Comparison of ENCODE assay signal across 26 cellular contexts in the genomic region with DNA sequence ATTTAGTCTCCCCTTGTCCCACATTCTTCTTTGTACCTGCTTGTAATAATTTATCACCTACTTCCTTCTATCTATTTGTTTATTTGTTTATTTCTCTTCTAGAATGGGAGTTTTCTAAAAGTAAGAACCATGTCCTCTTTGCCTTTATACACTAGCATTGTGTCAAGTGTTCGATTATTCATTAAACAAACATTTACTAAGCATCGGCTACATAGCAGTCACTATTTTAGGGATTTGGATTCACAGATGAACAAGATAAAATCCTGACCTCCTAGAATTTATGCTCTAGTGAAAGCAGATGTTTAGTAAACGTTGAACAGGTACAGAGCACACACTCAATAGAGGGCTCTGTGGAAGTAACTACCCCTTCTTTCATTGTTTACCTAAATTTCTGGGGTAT.
"Had no signal": no experiment of that assay in that cellular context is flagged by ENCODE, and none has a peak within 500 bp of the region (broad histone marks: within the 10 kb centered on the region; RNA-seq: fewer than 3 reads in every experiment).

No MANE protein-coding gene starts in this region.

- H3K27ac Mint-ChIP-seq: activated CD4-positive, alpha-beta memory T cell treated with anti-CD3 and anti-CD28 coated beads, Interleukin-2, amount 10 ng/mL, durations not matched to agents 7 days and 5 days; activated CD4-positive, alpha-beta T cell treated with anti-CD3 and anti-CD28 coated beads, Interleukin-2, amount 10 ng/mL, durations not matched to agents 24 days and 14 days; activated naive CD4-positive, alpha-beta T cell treated with anti-CD3 and anti-CD28 coated beads, Interleukin-2, amount 10 ng/mL, durations not matched to agents 7 days and 5 days; activated naive CD8-positive, alpha-beta T cell treated with anti-CD3 and anti-CD28 coated beads, Interleukin-2, amount 10 ng/mL, durations not matched to agents 7 days and 5 days; activated T-cell treated with anti-CD3 and anti-CD28 coated beads, Interleukin-2, amount 50 U/mL, for 24 hours; brain; dendritic cell treated with granulocyte-macrophage colony-stimulating factor and Interleukin-4, amounts not matched to agents 40 ng/mL and 50 ng/mL, for 4 days; natural killer cell treated with Interleukin-12 subunit alpha and Interleukin-12 subunit beta and Interleukin-15 and Interleukin-18, amount 100 ng/mL, for 72 hours; stimulated activated naive B cell treated with anti-CD40 and anti-IgM and Interleukin-4, amounts not matched to agents 10 μg/mL and 1 μg/mL and 100 μg/mL, for 72 hours had no signal

- H3K4me3 Mint-ChIP-seq: activated CD4-positive, alpha-beta memory T cell treated with anti-CD3 and anti-CD28 coated beads, Interleukin-2, amount 10 ng/mL, durations not matched to agents 7 days and 5 days; activated CD4-positive, alpha-beta T cell treated with anti-CD3 and anti-CD28 coated beads, Interleukin-2, amount 10 ng/mL, durations not matched to agents 24 days and 14 days; activated naive CD4-positive, alpha-beta T cell treated with anti-CD3 and anti-CD28 coated beads, Interleukin-2, amount 10 ng/mL, durations not matched to agents 7 days and 5 days; activated naive CD8-positive, alpha-beta T cell treated with anti-CD3 and anti-CD28 coated beads, Interleukin-2, amount 10 ng/mL, durations not matched to agents 7 days and 5 days; activated T-cell treated with anti-CD3 and anti-CD28 coated beads, Interleukin-2, amount 50 U/mL, for 24 hours; brain; dendritic cell treated with granulocyte-macrophage colony-stimulating factor and Interleukin-4, amounts not matched to agents 40 ng/mL and 50 ng/mL, for 4 days; natural killer cell treated with Interleukin-12 subunit alpha and Interleukin-12 subunit beta and Interleukin-15 and Interleukin-18, amount 100 ng/mL, for 72 hours; stimulated activated naive B cell treated with anti-CD40 and anti-IgM and Interleukin-4, amounts not matched to agents 10 μg/mL and 1 μg/mL and 100 μg/mL, for 72 hours had no signal

- H3K27me3 Mint-ChIP-seq: activated CD4-positive, alpha-beta memory T cell treated with anti-CD3 and anti-CD28 coated beads, Interleukin-2, amount 10 ng/mL, durations not matched to agents 7 days and 5 days; activated CD4-positive, alpha-beta T cell treated with anti-CD3 and anti-CD28 coated beads, Interleukin-2, amount 10 ng/mL, durations not matched to agents 24 days and 14 days; activated naive CD4-positive, alpha-beta T cell treated with anti-CD3 and anti-CD28 coated beads, Interleukin-2, amount 10 ng/mL, durations not matched to agents 7 days and 5 days; activated naive CD8-positive, alpha-beta T cell treated with anti-CD3 and anti-CD28 coated beads, Interleukin-2, amount 10 ng/mL, durations not matched to agents 7 days and 5 days; activated T-cell treated with anti-CD3 and anti-CD28 coated beads, Interleukin-2, amount 50 U/mL, for 24 hours; natural killer cell treated with Interleukin-12 subunit alpha and Interleukin-12 subunit beta and Interleukin-15 and Interleukin-18, amount 100 ng/mL, for 72 hours; stimulated activated naive B cell treated with anti-CD40 and anti-IgM and Interleukin-4, amounts not matched to agents 10 μg/mL and 1 μg/mL and 100 μg/mL, for 72 hours had no signal

- ATAC-seq: left lung; mucosa of descending colon; natural killer cell treated with Interleukin-12 subunit alpha and Interleukin-12 subunit beta and Interleukin-15 and Interleukin-18, amount 100 ng/mL, for 72 hours; stimulated activated naive B cell treated with anti-CD40 and anti-IgM and Interleukin-4, amounts not matched to agents 10 μg/mL and 1 μg/mL and 100 μg/mL, for 72 hours; upper lobe of right lung had no signal

- H3K9me3 Mint-ChIP-seq: activated CD4-positive, alpha-beta memory T cell treated with anti-CD3 and anti-CD28 coated beads, Interleukin-2, amount 10 ng/mL, durations not matched to agents 7 days and 5 days; activated naive CD8-positive, alpha-beta T cell treated with anti-CD3 and anti-CD28 coated beads, Interleukin-2, amount 10 ng/mL, durations not matched to agents 7 days and 5 days had no signal

- H3K4me1 Mint-ChIP-seq: activated CD4-positive, alpha-beta memory T cell treated with anti-CD3 and anti-CD28 coated beads, Interleukin-2, amount 10 ng/mL, durations not matched to agents 7 days and 5 days; activated CD4-positive, alpha-beta T cell treated with anti-CD3 and anti-CD28 coated beads, Interleukin-2, amount 10 ng/mL, durations not matched to agents 24 days and 14 days; activated naive CD4-positive, alpha-beta T cell treated with anti-CD3 and anti-CD28 coated beads, Interleukin-2, amount 10 ng/mL, durations not matched to agents 7 days and 5 days; brain; stimulated activated naive B cell treated with anti-CD40 and anti-IgM and Interleukin-4, amounts not matched to agents 10 μg/mL and 1 μg/mL and 100 μg/mL, for 72 hours had no signal

- H3K36me3 ChIP-seq: ascending aorta, heart right ventricle, left lung, sigmoid colon, stomach, thyroid gland, upper lobe of right lung had no signal

- H3K36me3 Mint-ChIP-seq: brain had no signal

- H3K4me1 ChIP-seq: ascending aorta, left lung, sigmoid colon, stomach, thyroid gland, upper lobe of right lung had no signal

- H3K9me3 ChIP-seq: thyroid gland, upper lobe of right lung had no signal

- DNase-seq: activated CD4-positive, alpha-beta memory T cell treated with anti-CD3 and anti-CD28 coated beads, Interleukin-2, amount 10 ng/mL, durations not matched to agents 7 days and 5 days; activated CD4-positive, alpha-beta T cell treated with anti-CD3 and anti-CD28 coated beads, Interleukin-2, amount 10 ng/mL, durations not matched to agents 24 days and 14 days; activated CD4-positive, CD25-positive, alpha-beta regulatory T cell treated with anti-CD3 and anti-CD28 coated beads, Interleukin-2, amount 50 U/mL, for 72 hours; activated CD8-positive, alpha-beta memory T cell treated with anti-CD3 and anti-CD28 coated beads, Interleukin-2, amount 50 U/mL, for 48 hours; activated gamma-delta T cell; activated naive CD4-positive, alpha-beta T cell treated with anti-CD3 and anti-CD28 coated beads, Interleukin-2, amount 10 ng/mL, durations not matched to agents 7 days and 5 days; activated naive CD8-positive, alpha-beta T cell treated with anti-CD3 and anti-CD28 coated beads, Interleukin-2, amount 10 ng/mL, durations not matched to agents 7 days and 5 days; activated T-cell treated with anti-CD3 and anti-CD28 coated beads, Interleukin-2, amount 50 U/mL, for 24 hours; central memory CD4-positive, alpha-beta T cell; erythroblast; heart right ventricle; left lung; mucosa of descending colon; sigmoid colon; stimulated activated CD4-positive, alpha-beta T cell treated with anti-CD3 and anti-CD28 coated beads, Interleukin-15, amount 100 ng/mL, for 24 hours; stimulated activated CD4-positive, alpha-beta T cell treated with anti-CD3 and anti-CD28 coated beads, Interleukin-2, amount 100 ng/mL, for 24 hours; stimulated activated naive B cell treated with anti-CD40 and anti-IgM and Interleukin-4, amounts not matched to agents 10 μg/mL and 1 μg/mL and 100 μg/mL, for 72 hours; stomach; T-helper 2 cell; thyroid gland; upper lobe of right lung had no signal

- H3K27ac ChIP-seq: ascending aorta, left lung, sigmoid colon, stomach, thyroid gland, upper lobe of right lung had no signal

- H3K4me3 ChIP-seq: ascending aorta, heart right ventricle, left lung, lung, mucosa of descending colon, sigmoid colon, stomach, thyroid gland, upper lobe of right lung had no signal

- H3K27me3 ChIP-seq: ascending aorta, heart right ventricle, left lung, sigmoid colon, stomach, thyroid gland, upper lobe of right lung had no signal
